1 cellular context compared by ENCODE assay signal in the genomic region with DNA sequence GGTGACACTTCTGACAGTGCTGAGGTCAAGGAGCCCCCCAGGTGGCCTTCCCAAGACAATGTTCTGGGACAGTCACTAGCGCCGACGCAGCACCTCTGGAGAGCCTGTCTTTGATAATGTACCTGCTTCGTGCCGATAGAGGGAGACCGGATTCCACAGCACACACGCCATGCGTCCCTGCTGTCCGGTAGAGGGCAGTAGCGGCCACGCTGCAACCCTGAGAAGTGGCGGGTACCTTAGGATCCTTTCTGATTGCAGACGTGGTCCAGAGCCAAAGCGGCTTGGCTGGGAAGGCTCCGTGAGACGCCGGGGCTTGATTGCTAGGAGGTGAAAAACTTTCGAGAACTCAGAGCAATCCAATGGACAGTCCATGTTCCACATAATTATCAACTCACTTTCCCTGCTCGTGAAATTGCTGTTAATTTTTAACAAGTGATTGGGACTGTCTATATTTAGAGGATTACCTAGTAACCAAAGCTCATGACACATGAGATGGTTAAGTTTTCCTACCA.
TF ChIP-seq lines count a peak whose summit lies in the region.

No MANE protein-coding gene starts in this region.

TF ChIP-seq in HepG2, 621 proteins besides CTCF, POLR2A, EP300 and RAD21 (continued from another document and continues in another):
- TF ChIP-seq ZNF143 (CRISPR knock-in tag; IDR thresholded peaks at IDR 0.05) = no peak
- TF ChIP-seq TBX2 (CRISPR knock-in tag; IDR thresholded peaks at IDR 0.05; ENCODE audit: borderline replicate concordance) = peak; percentile 55; the same call in 1 of the 2 replicates
- 0 out of 2 replicates have a peak, but pooled peaks have one; percentile 20 for TF ChIP-seq MED13 (CRISPR knock-in tag; IDR thresholded peaks at IDR 0.05)
- 0 out of 2 replicates have a peak, but pooled peaks have one; percentile 31 for TF ChIP-seq CBFB (CRISPR knock-in tag; IDR thresholded peaks at IDR 0.05)
- TF ChIP-seq FOXC1 (CRISPR knock-in tag; IDR thresholded peaks at IDR 0.05; ENCODE audit: borderline replicate concordance) = 0 out of 2 replicates have a peak, but pooled peaks have one; percentile 56
- TF ChIP-seq MTF1 (CRISPR knock-in tag; IDR thresholded peaks at IDR 0.05) = no peak
- TF ChIP-seq KLF12 (CRISPR knock-in tag; IDR thresholded peaks at IDR 0.05; ENCODE audit: borderline replicate concordance) = 0 out of 2 replicates have a peak, but pooled peaks have one; percentile 31
- no peak for TF ChIP-seq HNRNPK (IDR thresholded peaks at IDR 0.05; ENCODE audit: low read depth, low read length, poor library complexity, severe bottlenecking)
- TF ChIP-seq NCOA1 (CRISPR knock-in tag; IDR thresholded peaks at IDR 0.05) = no peak
- no peak for TF ChIP-seq ZNF839 (CRISPR knock-in tag; IDR thresholded peaks at IDR 0.05; ENCODE audit: borderline replicate concordance)
- TF ChIP-seq ZNF33B (CRISPR knock-in tag; IDR thresholded peaks at IDR 0.05) = no peak
- peak; percentile 55; the same call in 1 of the 2 replicates for TF ChIP-seq ZNF598 (CRISPR knock-in tag; IDR thresholded peaks at IDR 0.05; ENCODE audit: borderline replicate concordance)
- no peak for TF ChIP-seq KLF11 (CRISPR knock-in tag; IDR thresholded peaks at IDR 0.05)
- TF ChIP-seq ZNF20 (CRISPR knock-in tag; IDR thresholded peaks at IDR 0.05) = no peak
- TF ChIP-seq, protein P1, sequence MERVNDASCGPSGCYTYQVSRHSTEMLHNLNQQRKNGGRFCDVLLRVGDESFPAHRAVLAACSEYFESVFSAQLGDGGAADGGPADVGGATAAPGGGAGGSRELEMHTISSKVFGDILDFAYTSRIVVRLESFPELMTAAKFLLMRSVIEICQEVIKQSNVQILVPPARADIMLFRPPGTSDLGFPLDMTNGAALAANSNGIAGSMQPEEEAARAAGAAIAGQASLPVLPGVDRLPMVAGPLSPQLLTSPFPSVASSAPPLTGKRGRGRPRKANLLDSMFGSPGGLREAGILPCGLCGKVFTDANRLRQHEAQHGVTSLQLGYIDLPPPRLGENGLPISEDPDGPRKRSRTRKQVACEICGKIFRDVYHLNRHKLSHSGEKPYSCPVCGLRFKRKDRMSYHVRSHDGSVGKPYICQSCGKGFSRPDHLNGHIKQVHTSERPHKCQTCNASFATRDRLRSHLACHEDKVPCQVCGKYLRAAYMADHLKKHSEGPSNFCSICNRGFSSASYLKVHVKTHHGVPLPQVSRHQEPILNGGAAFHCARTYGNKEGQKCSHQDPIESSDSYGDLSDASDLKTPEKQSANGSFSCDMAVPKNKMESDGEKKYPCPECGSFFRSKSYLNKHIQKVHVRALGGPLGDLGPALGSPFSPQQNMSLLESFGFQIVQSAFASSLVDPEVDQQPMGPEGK (CRISPR knock-in tag; IDR thresholded peaks at IDR 0.05) = no peak
- TF ChIP-seq, protein P2, sequence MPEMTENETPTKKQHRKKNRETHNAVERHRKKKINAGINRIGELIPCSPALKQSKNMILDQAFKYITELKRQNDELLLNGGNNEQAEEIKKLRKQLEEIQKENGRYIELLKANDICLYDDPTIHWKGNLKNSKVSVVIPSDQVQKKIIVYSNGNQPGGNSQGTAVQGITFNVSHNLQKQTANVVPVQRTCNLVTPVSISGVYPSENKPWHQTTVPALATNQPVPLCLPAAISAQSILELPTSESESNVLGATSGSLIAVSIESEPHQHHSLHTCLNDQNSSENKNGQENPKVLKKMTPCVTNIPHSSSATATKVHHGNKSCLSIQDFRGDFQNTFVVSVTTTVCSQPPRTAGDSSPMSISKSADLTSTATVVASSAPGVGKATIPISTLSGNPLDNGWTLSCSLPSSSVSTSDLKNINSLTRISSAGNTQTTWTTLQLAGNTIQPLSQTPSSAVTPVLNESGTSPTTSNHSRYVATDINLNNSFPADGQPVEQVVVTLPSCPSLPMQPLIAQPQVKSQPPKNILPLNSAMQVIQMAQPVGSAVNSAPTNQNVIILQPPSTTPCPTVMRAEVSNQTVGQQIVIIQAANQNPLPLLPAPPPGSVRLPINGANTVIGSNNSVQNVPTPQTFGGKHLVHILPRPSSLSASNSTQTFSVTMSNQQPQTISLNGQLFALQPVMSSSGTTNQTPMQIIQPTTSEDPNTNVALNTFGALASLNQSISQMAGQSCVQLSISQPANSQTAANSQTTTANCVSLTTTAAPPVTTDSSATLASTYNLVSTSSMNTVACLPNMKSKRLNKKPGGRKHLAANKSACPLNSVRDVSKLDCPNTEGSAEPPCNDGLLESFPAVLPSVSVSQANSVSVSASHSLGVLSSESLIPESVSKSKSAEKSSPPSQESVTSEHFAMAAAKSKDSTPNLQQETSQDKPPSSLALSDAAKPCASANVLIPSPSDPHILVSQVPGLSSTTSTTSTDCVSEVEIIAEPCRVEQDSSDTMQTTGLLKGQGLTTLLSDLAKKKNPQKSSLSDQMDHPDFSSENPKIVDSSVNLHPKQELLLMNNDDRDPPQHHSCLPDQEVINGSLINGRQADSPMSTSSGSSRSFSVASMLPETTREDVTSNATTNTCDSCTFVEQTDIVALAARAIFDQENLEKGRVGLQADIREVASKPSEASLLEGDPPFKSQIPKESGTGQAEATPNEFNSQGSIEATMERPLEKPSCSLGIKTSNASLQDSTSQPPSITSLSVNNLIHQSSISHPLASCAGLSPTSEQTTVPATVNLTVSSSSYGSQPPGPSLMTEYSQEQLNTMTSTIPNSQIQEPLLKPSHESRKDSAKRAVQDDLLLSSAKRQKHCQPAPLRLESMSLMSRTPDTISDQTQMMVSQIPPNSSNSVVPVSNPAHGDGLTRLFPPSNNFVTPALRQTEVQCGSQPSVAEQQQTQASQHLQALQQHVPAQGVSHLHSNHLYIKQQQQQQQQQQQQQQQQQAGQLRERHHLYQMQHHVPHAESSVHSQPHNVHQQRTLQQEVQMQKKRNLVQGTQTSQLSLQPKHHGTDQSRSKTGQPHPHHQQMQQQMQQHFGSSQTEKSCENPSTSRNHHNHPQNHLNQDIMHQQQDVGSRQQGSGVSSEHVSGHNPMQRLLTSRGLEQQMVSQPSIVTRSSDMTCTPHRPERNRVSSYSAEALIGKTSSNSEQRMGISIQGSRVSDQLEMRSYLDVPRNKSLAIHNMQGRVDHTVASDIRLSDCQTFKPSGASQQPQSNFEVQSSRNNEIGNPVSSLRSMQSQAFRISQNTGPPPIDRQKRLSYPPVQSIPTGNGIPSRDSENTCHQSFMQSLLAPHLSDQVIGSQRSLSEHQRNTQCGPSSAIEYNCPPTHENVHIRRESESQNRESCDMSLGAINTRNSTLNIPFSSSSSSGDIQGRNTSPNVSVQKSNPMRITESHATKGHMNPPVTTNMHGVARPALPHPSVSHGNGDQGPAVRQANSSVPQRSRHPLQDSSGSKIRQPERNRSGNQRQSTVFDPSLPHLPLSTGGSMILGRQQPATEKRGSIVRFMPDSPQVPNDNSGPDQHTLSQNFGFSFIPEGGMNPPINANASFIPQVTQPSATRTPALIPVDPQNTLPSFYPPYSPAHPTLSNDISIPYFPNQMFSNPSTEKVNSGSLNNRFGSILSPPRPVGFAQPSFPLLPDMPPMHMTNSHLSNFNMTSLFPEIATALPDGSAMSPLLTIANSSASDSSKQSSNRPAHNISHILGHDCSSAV (CRISPR knock-in tag; IDR thresholded peaks at IDR 0.05; ENCODE audit: borderline replicate concordance) = no peak
- TF ChIP-seq EHMT2 (IDR thresholded peaks at IDR 0.05; ENCODE audit: borderline replicate concordance, low read depth, low read length) = no peak
- TF ChIP-seq, protein P3, sequence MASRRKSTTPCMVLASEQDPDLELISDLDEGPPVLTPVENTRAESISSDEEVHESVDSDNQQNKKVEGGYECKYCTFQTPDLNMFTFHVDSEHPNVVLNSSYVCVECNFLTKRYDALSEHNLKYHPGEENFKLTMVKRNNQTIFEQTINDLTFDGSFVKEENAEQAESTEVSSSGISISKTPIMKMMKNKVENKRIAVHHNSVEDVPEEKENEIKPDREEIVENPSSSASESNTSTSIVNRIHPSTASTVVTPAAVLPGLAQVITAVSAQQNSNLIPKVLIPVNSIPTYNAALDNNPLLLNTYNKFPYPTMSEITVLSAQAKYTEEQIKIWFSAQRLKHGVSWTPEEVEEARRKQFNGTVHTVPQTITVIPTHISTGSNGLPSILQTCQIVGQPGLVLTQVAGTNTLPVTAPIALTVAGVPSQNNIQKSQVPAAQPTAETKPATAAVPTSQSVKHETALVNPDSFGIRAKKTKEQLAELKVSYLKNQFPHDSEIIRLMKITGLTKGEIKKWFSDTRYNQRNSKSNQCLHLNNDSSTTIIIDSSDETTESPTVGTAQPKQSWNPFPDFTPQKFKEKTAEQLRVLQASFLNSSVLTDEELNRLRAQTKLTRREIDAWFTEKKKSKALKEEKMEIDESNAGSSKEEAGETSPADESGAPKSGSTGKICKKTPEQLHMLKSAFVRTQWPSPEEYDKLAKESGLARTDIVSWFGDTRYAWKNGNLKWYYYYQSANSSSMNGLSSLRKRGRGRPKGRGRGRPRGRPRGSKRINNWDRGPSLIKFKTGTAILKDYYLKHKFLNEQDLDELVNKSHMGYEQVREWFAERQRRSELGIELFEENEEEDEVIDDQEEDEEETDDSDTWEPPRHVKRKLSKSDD (CRISPR knock-in tag; IDR thresholded peaks at IDR 0.05; ENCODE audit: low read depth) = no peak
- TF ChIP-seq ZMYM2 (CRISPR knock-in tag; IDR thresholded peaks at IDR 0.05) = no peak
- no peak; the same call in 1 of the 2 replicates for TF ChIP-seq ZNF230 (CRISPR knock-in tag; IDR thresholded peaks at IDR 0.05)
- TF ChIP-seq ZNF333 (CRISPR knock-in tag; IDR thresholded peaks at IDR 0.05; ENCODE audit: borderline replicate concordance) = no peak
- TF ChIP-seq PITX1 (CRISPR knock-in tag; IDR thresholded peaks at IDR 0.05) = no peak
- no peak for TF ChIP-seq HES4 (CRISPR knock-in tag; IDR thresholded peaks at IDR 0.05; ENCODE audit: borderline replicate concordance)
- TF ChIP-seq ZMYM4 (CRISPR knock-in tag; IDR thresholded peaks at IDR 0.05) = peak; percentile 90
- TF ChIP-seq, protein P4, sequence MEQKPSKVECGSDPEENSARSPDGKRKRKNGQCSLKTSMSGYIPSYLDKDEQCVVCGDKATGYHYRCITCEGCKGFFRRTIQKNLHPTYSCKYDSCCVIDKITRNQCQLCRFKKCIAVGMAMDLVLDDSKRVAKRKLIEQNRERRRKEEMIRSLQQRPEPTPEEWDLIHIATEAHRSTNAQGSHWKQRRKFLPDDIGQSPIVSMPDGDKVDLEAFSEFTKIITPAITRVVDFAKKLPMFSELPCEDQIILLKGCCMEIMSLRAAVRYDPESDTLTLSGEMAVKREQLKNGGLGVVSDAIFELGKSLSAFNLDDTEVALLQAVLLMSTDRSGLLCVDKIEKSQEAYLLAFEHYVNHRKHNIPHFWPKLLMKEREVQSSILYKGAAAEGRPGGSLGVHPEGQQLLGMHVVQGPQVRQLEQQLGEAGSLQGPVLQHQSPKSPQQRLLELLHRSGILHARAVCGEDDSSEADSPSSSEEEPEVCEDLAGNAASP (CRISPR knock-in tag; IDR thresholded peaks at IDR 0.05; ENCODE audit: borderline replicate concordance) = peak; percentile 70
- TF ChIP-seq KAT8 (CRISPR knock-in tag; IDR thresholded peaks at IDR 0.05) = peak; percentile 67; the same call in 1 of the 2 replicates
- TF ChIP-seq PAF1 (CRISPR knock-in tag; IDR thresholded peaks at IDR 0.05) = no peak
- no peak for TF ChIP-seq TBL1XR1 (IDR thresholded peaks at IDR 0.05; ENCODE audit: borderline replicate concordance, low read length, partially characterized antibody)
- TF ChIP-seq SRSF9 (IDR thresholded peaks at IDR 0.05; ENCODE audit: borderline replicate concordance, insufficient read depth, low read depth, low read length, poor library complexity, severe bottlenecking) = no peak
- TF ChIP-seq ARNT (IDR thresholded peaks at IDR 0.05) = no peak
- no peak for TF ChIP-seq ZNF678 (CRISPR knock-in tag; IDR thresholded peaks at IDR 0.05)
- TF ChIP-seq, protein P5, sequence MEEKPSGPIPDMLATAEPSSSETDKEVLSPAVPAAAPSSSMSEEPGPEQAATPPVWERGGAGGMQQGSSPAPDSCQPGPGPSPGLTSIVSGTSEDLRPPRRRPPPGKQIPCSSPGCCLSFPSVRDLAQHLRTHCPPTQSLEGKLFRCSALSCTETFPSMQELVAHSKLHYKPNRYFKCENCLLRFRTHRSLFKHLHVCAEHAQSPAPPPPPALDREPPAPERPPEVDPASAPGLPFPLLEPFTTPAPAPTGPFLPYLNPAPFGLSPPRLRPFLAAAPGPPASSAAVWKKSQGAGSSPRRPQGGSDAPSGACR (CRISPR knock-in tag; IDR thresholded peaks at IDR 0.05) = no peak
- TF ChIP-seq ZSCAN22 (CRISPR knock-in tag; IDR thresholded peaks at IDR 0.05) = no peak
- TF ChIP-seq HMG20A (CRISPR knock-in tag; IDR thresholded peaks at IDR 0.05; ENCODE audit: borderline replicate concordance) = peak; percentile 34; the same call in 1 of the 2 replicates
- TF ChIP-seq, protein P6, sequence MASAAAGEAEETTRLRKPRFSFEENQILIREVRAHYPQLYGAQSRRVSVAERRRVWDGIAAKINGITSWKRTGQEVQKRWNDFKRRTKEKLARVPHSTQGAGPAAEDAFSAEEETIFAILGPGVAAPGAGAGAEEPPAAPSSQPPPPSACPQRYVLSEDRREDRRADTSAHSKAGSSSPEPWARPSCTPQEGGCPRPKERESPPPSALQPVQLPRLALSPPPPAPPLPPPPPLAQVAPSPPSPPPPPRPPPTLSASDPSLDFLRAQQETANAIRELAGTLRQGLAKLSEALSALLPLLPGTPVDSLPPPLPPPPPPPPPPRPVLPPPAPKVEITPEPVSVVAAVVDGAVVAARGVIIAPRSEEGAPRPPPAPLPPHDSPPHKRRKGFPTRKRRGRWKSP (CRISPR knock-in tag; IDR thresholded peaks at IDR 0.05) = no peak
- TF ChIP-seq KMT2A (CRISPR knock-in tag; IDR thresholded peaks at IDR 0.05) = no peak
- TF ChIP-seq REPIN1 (CRISPR knock-in tag; IDR thresholded peaks at IDR 0.05; ENCODE audit: borderline replicate concordance, low read depth) = peak; percentile 85; the same call in 1 of the 2 replicates
- TF ChIP-seq, protein P7, sequence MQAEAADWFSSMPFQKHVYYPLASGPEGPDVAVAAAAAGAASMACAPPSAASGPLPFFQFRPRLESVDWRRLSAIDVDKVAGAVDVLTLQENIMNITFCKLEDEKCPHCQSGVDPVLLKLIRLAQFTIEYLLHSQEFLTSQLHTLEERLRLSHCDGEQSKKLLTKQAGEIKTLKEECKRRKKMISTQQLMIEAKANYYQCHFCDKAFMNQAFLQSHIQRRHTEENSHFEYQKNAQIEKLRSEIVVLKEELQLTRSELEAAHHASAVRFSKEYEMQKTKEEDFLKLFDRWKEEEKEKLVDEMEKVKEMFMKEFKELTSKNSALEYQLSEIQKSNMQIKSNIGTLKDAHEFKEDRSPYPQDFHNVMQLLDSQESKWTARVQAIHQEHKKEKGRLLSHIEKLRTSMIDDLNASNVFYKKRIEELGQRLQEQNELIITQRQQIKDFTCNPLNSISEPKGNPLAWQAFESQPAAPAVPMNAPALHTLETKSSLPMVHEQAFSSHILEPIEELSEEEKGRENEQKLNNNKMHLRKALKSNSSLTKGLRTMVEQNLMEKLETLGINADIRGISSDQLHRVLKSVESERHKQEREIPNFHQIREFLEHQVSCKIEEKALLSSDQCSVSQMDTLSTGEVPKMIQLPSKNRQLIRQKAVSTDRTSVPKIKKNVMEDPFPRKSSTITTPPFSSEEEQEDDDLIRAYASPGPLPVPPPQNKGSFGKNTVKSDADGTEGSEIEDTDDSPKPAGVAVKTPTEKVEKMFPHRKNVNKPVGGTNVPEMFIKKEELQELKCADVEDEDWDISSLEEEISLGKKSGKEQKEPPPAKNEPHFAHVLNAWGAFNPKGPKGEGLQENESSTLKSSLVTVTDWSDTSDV (CRISPR knock-in tag; IDR thresholded peaks at IDR 0.05) = no peak
